ENCODE assay signal across 8 cellular contexts in the genomic region with DNA sequence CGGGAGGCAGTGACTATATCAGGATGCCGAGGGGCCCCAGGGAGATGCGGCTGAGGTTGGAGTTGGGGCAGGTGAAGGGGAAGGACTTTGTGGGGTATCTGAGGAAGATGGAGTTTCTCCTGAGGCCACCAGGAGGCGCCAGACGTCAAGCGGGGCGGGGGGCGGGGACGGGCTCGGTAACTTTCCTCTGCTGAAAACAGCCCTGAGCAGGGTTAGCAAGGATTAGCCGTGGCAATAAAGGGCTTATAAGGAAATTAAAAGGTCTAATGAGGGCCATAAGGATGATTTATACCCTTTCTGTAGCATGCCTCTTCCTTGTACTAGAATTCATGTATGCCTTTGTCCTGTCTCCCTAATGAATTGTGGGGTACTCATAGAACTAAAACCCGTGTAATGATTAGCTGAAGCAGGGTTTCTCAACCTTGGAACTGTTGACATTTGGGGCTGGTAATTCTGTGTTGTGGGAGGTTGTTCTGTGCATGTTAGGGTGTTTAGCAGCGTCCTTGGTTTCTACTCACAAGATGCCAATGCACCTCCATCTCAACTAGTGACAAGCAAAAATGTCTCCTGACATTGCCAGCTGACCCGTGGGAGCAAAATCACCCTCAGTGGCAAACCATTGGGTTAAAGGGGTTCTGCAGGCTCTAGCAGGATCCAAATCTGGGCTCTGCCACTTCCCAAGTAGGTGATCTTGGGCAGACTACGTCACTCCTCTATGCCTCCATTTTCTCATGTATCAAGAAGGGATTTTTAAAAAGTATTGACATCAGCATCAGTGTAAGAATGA.
DNase-seq lines count a peak whose midpoint lies in the region; ATAC-seq and TF ChIP-seq lines count a peak whose summit lies in the region.

No MANE protein-coding gene starts in this region.

- no peak overlapping the region for H3K4me3 ChIP-seq in fibroblast of mammary gland (ENCODE audit: control insufficient read depth, low read depth, low read length)

- TF ChIP-seq CTCF in fibroblast of mammary gland (conservative IDR thresholded peaks at IDR 0.05; ENCODE audit: control insufficient read depth, insufficient read depth, low read depth, low read length) (peak; percentile 75), progenitor cell of endocrine pancreas (IDR thresholded peaks at IDR 0.05; ENCODE audit: unreplicated experiment) (peak; percentile 70)

- peak; percentile 1 to 19 for DNase-seq in AML-193 (lab: John Stamatoyannopoulos, UW)
- DNase-seq in NCI-H82 treated with DMSO at 0.1 percent for 48 hours (lab: John Stamatoyannopoulos, UW; ENCODE audit: unreplicated experiment): peak; percentile 94
- DNase-seq in activated T-cell treated with anti-CD3 and anti-CD28 coated beads, Interleukin-2, amount 50 U/mL, for 1 hour: peak; percentile 39
- DNase-seq in fibroblast of mammary gland (ENCODE audit: low read depth): peak; percentile 20
- DNase-seq in progenitor cell of endocrine pancreas (ENCODE audit: low spot score, unreplicated experiment): no peak
- DNase-seq in NCI-H2029 (lab: John Stamatoyannopoulos, UW): no peak
- no peak for DNase-seq in NCI-H2081 (lab: John Stamatoyannopoulos, UW)

- ATAC-seq in GM19372 (IDR thresholded peaks at IDR 0.05; ENCODE audit: low read depth, unreplicated experiment): peak; percentile 53

- no peak overlapping the region for H3K4me3 Mint-ChIP-seq in progenitor cell of endocrine pancreas (ENCODE audit: low read depth)

- no peaks in the 10 kb centered on the region for H3K27me3 Mint-ChIP-seq in progenitor cell of endocrine pancreas

- H3K27ac Mint-ChIP-seq in progenitor cell of endocrine pancreas: peak overlapping the region; percentile 37

- no peaks in the 10 kb centered on the region for H3K9me3 Mint-ChIP-seq in progenitor cell of endocrine pancreas (ENCODE audit: low read depth)

- no peaks in the 10 kb centered on the region for H3K36me3 Mint-ChIP-seq in progenitor cell of endocrine pancreas (ENCODE audit: insufficient read depth)

- peaks cover 23% of the 10 kb centered on the region for H3K4me1 Mint-ChIP-seq in progenitor cell of endocrine pancreas (ENCODE audit: low read depth)

Comparison
In these comparisons a context has a peak if more than half of its experiments do, and no peak if none do; other contexts are left out.
1. DNase-seq: peak in AML-193 (2 of 2), NCI-H82 treated with DMSO at 0.1 percent for 48 hours (single experiment), activated T-cell treated with anti-CD3 and anti-CD28 coated beads, Interleukin-2, amount 50 U/mL, for 1 hour (single experiment) and fibroblast of mammary gland (single experiment); none in progenitor cell of endocrine pancreas (single experiment), NCI-H2029 (single experiment) and NCI-H2081 (0 of 2).